1 cellular context compared by ENCODE assay signal in genomic region chr7:139094596-139094995, GRCh38.
TF ChIP-seq lines count a peak whose summit lies in the region.

No MANE protein-coding gene starts in this region.

TF ChIP-seq in HEK293, 187 proteins besides CTCF, POLR2A, EP300 and RAD21 (continued from another document):
- no peak for TF ChIP-seq HIC1 (tag by site-specific recombination; IDR thresholded peaks at IDR 0.05)
- TF ChIP-seq TRIM28 (IDR thresholded peaks at IDR 0.05; ENCODE audit: borderline replicate concordance, low read length): peak; percentile 92
